8 cellular contexts compared by ENCODE assay signal in genomic region chr1:27366113-27366410, GRCh38. TPM values are rescaled to one million over a fixed set of nuclear protein-coding genes. Genes with fewer than 3 reads are reported as not detected.
DNase-seq lines count a peak whose midpoint lies in the region; TF ChIP-seq lines count a peak whose summit lies in the region.

No MANE protein-coding gene starts in this region.

- H3K36me3 ChIP-seq in thyroid gland, result peaks cover 14 to 31% of the 10 kb centered on the region in 2 donors

- in situ Hi-C loops in KBM-7 (cut with MboI; ENCODE audit: low pct_unique_long_range_greater_than_20kb, low sequenced_read_pairs), result no loop called here
- in situ Hi-C loops in SK-MEL-5 (cut with HindIII; ENCODE audit: low pct_unique_long_range_greater_than_20kb, low sequenced_read_pairs), result no loop called here

- H3K4me1 Mint-ChIP-seq in activated naive CD4-positive, alpha-beta T cell treated with anti-CD3 and anti-CD28 coated beads, Interleukin-2, amount 50 U/mL, for 24 hours, result peaks cover 30% of the 10 kb centered on the region

- H3K27ac ChIP-seq in thyroid gland, result peak overlapping the region; percentile 86 to 95 (median 94)

- peak overlapping the region; percentile 55 for H3K27ac Mint-ChIP-seq in activated naive CD4-positive, alpha-beta T cell treated with anti-CD3 and anti-CD28 coated beads, Interleukin-2, amount 50 U/mL, for 24 hours

- no peaks in the 10 kb centered on the region for H3K27me3 Mint-ChIP-seq in activated naive CD4-positive, alpha-beta T cell treated with anti-CD3 and anti-CD28 coated beads, Interleukin-2, amount 50 U/mL, for 24 hours

- 0% methylated on average over 8 to 13 of the region's 30 CpGs for WGBS in thyroid gland, 2 donors

- H3K9me3 Mint-ChIP-seq in activated naive CD4-positive, alpha-beta T cell treated with anti-CD3 and anti-CD28 coated beads, Interleukin-2, amount 50 U/mL, for 24 hours, result no peaks in the 10 kb centered on the region

- peak; percentile 51 for DNase-seq in SIG-M5 treated with dmso at 0.1 percent for 504 hours (lab: John Stamatoyannopoulos, UW; ENCODE audit: unreplicated experiment)
- DNase-seq in SIG-M5 (lab: John Stamatoyannopoulos, UW), result no peak
- DNase-seq in KBM-7, result peak; percentile 78
- DNase-seq in SK-MEL-5 (ENCODE audit: low read depth, low spot score), result peak; percentile 69
- peak; percentile 82 for DNase-seq in glomerular visceral epithelial cell (ENCODE audit: extremely low spot score)
- DNase-seq in nucleus accumbens (lab: John Stamatoyannopoulos, UW), result peak in 32 of 56 donors; percentile 12 to 72 (median 40)
- DNase-seq in thyroid gland, result peak; percentile 88 to 92

- no peaks in the 10 kb centered on the region for H3K36me3 Mint-ChIP-seq in activated naive CD4-positive, alpha-beta T cell treated with anti-CD3 and anti-CD28 coated beads, Interleukin-2, amount 50 U/mL, for 24 hours

- peak overlapping the region; percentile 91 for H3K4me3 Mint-ChIP-seq in activated naive CD4-positive, alpha-beta T cell treated with anti-CD3 and anti-CD28 coated beads, Interleukin-2, amount 50 U/mL, for 24 hours

- TF ChIP-seq CTCF in thyroid gland (IDR thresholded peaks at IDR 0.05), result no peak

- peak; percentile 24 to 49 for TF ChIP-seq POLR2A in thyroid gland (IDR thresholded peaks at IDR 0.05)

- intact Hi-C loops in thyroid gland (cut with DNase I), result no loop called here

- H3K4me3 ChIP-seq in thyroid gland (replicated peaks in 1 of 3), result peak overlapping the region; percentile 10 to 63 (median 51)

- no peaks in the 10 kb centered on the region for H3K9me3 ChIP-seq in thyroid gland

- H3K4me1 ChIP-seq in thyroid gland, result peaks cover 5 to 20% of the 10 kb centered on the region in 2 donors

- no peaks in the 10 kb centered on the region for H3K27me3 ChIP-seq in thyroid gland

RNA-seq across cellular contexts. Expression of gene MAP3K6, which starts 0.7 kb away (rescaled TPM):
- 5.5 and 6.4 TPM in 2 replicates for total RNA-seq in SK-MEL-5 (2014; rRNA removed; shearing (Covaris generic))
- polyA plus RNA-seq in SK-MEL-5 (2015; cell fraction: cytosol; rRNA removed), result 10.8 and 13.9 TPM in 2 replicates
- polyA plus RNA-seq in SK-MEL-5 (2015; cell fraction: nucleus; rRNA removed), result 128 and 135 TPM in 2 replicates
- total RNA-seq in thyroid gland, result 10 to 100 TPM; 17.6 to 62.9 (median 32.3) TPM

RNA-seq across cellular contexts. Expression of gene FCN3, which starts 8.6 kb away (rescaled TPM):
- not detected in 2 replicates for total RNA-seq in SK-MEL-5 (2014; rRNA removed; shearing (Covaris generic))
- polyA plus RNA-seq in SK-MEL-5 (2015; cell fraction: cytosol; rRNA removed), result not detected in 2 replicates
- not detected in 2 replicates for polyA plus RNA-seq in SK-MEL-5 (2015; cell fraction: nucleus; rRNA removed)
- total RNA-seq in thyroid gland, result 10 to 100 TPM in 2 of 4 donors, 1 to 10 TPM in 2; 7.4 to 33.4 (median 10.7) TPM

RNA-seq across cellular contexts. Expression of gene CD164L2, which starts 17.1 kb away (rescaled TPM):
- not detected in 2 replicates for total RNA-seq in SK-MEL-5 (2014; rRNA removed; shearing (Covaris generic))
- not detected in 2 replicates for polyA plus RNA-seq in SK-MEL-5 (2015; cell fraction: cytosol; rRNA removed)
- not detected in 2 replicates for polyA plus RNA-seq in SK-MEL-5 (2015; cell fraction: nucleus; rRNA removed)
- under 1 TPM in 3 of 4 donors, not detected in 1; 0.50 to 0.63 (median 0.54) TPM for total RNA-seq in thyroid gland

RNA-seq across cellular contexts. Expression of gene SYTL1, which starts 24.2 kb away (rescaled TPM):
- not detected in 2 replicates for total RNA-seq in SK-MEL-5 (2014; rRNA removed; shearing (Covaris generic))
- polyA plus RNA-seq in SK-MEL-5 (2015; cell fraction: cytosol; rRNA removed), result not detected in 2 replicates
- polyA plus RNA-seq in SK-MEL-5 (2015; cell fraction: nucleus; rRNA removed), result 0.59 TPM in 1 of 2 replicates, not detected in the other
- 10 to 100 TPM; 12.4 to 23.9 (median 18.4) TPM for total RNA-seq in thyroid gland

RNA-seq across cellular contexts. Expression of gene GPR3, which starts 26.4 kb away (rescaled TPM):
- total RNA-seq in SK-MEL-5 (2014; rRNA removed; shearing (Covaris generic)), result 1.7 and 2.1 TPM in 2 replicates
- polyA plus RNA-seq in SK-MEL-5 (2015; cell fraction: cytosol; rRNA removed), result 9.1 and 12.1 TPM in 2 replicates
- polyA plus RNA-seq in SK-MEL-5 (2015; cell fraction: nucleus; rRNA removed), result 6.9 and 14.4 TPM in 2 replicates
- 1 to 10 TPM in 1 of 4 donors, under 1 TPM in 3; 0.11 to 2.1 (median 0.60) TPM for total RNA-seq in thyroid gland
